8 cellular contexts compared by ENCODE assay signal in the genomic region with DNA sequence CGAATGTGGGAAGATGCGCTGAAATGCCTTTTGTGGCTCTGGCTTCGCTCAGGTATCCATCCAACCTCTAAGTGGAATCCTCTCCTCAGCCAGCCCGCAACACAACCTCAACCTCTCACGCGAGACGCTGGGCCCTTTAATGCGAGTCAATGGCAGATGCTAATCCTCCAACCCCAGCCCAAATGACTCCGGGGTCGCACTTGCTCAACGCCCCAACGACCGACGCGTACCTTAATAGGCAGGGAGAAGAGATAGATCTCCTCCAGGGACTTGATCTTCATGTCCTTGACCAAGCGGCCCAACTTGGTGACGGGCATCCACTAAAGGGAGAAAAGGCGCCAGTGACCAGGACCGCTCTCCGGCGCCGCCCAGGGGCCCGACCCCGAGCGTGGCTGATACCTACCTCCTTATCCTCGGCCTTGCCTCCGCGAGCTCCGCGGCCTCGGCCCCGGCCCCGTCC. TPM values are rescaled to one million over a fixed set of nuclear protein-coding genes. Genes with fewer than 3 reads are reported as not detected.
A peak's percentile ranks its signal among the peaks of the same experiment; 100 is the strongest.
DNase-seq lines count a peak whose midpoint lies in the region; ATAC-seq and TF ChIP-seq lines count a peak whose summit lies in the region.

No MANE protein-coding gene starts in this region.

- H3K4me3 ChIP-seq in A673 (ENCODE audit: low read depth, low read length, poor library complexity, severe bottlenecking) (peak overlapping the region; percentile 88), LNCaP clone FGC (ENCODE audit: low read depth, low read length) (peak overlapping the region; percentile 96), adrenal gland (peak overlapping the region in 3 of 4 donors; percentile 71 to 90 (median 72)), iPS-18c (ENCODE audit: insufficient read depth, low read depth, low read length) (peak overlapping the region; percentile 87)

- POLR2A ChIA-PET in A673 (lab: Charles Lee; ENCODE audit: low non-redundant PET) = interaction anchor here (0.7 kb wide), 2 partner anchors 20 to 496 kb away, joined by 9 to 17 read pairs; partner anchors contain the start of gene GFER

- 0 to 5% (median 3%) methylated on average over 15 to 33 of the region's 33 CpGs for WGBS in adrenal gland, 4 donors

- H3K36me3 ChIP-seq in A673 (ENCODE audit: insufficient read depth, low read length, poor library complexity, severe bottlenecking) (peaks cover 27% of the 10 kb centered on the region), adrenal gland (replicated peaks in 1 of 2) (peaks cover 0 to 23% of the 10 kb centered on the region in 2 donors)

- intact Hi-C loops in A673 (cut with micrococcal nuclease; ENCODE audit: unreplicated experiment) (no loop called here), adrenal gland (cut with DNase I) (no loop called here)

- no peaks in the 10 kb centered on the region for H3K9me3 ChIP-seq in A673 (ENCODE audit: low read depth, low read length, poor library complexity, severe bottlenecking)
- H3K9me3 ChIP-seq in adrenal gland (replicated peaks in 1 of 3) = no peaks in the 10 kb centered on the region
- peaks cover 2% of the 10 kb centered on the region for H3K9me3 ChIP-seq in iPS-18c (ENCODE audit: control insufficient read depth, insufficient read depth, low read length)

- DNase-seq in A673 (ENCODE audit: low spot score) = no peak
- DNase-seq in LNCaP clone FGC (ENCODE audit: low read depth) = no peak
- peak in 6 of 7 donors; percentile 38 to 83 (median 62) for DNase-seq in adrenal gland
- peak; percentile 44 for DNase-seq in stimulated activated CD8-positive, alpha-beta memory T cell treated with anti-CD3 and anti-CD28 coated beads, Interleukin-15, amount 100 ng/mL, for 24 hours (ENCODE audit: low read depth)

- peaks cover 20% of the 10 kb centered on the region for H3K4me1 ChIP-seq in A673 (ENCODE audit: insufficient read depth, low read length, poor library complexity, severe bottlenecking)
- H3K4me1 ChIP-seq in adrenal gland (replicated peaks in 1 of 2) = peaks cover 10 to 29% of the 10 kb centered on the region in 2 donors

- TF ChIP-seq POLR2A in adrenal gland (IDR thresholded peaks at IDR 0.05) = no peak

- peak overlapping the region; percentile 95 for H3K27ac ChIP-seq in A673 (ENCODE audit: low read depth, low read length, poor library complexity, severe bottlenecking)
- H3K27ac ChIP-seq in adrenal gland = peak overlapping the region; percentile 92 to 98 (median 95)

- CTCF ChIA-PET in A673 (lab: Charles Lee) = interaction anchor here (0.7 kb wide), 1 partner anchor 48 kb away, joined by 7 read pairs; no protein-coding TSS in a partner anchor

- TF ChIP-seq CTCF in A673 (conservative IDR thresholded peaks at IDR 0.05; ENCODE audit: low read depth, low read length) (0 out of 2 replicates have a peak, but pooled peaks have one; percentile 19), LNCaP clone FGC (IDR thresholded peaks at IDR 0.05; ENCODE audit: control insufficient read depth, extremely low read depth, insufficient read depth) (peak; percentile 28; the same call in 1 of the 2 replicates), adrenal gland (IDR thresholded peaks at IDR 0.05) (peak in 2 of 6 experiments; percentile 20 to 26)

- no TSS peak for BruUV-seq in A673 (replicated peaks; lab: Mats Ljungman, UMichigan)

- H3K27me3 ChIP-seq in A673 (replicated peaks; ENCODE audit: insufficient read depth, low read depth, low read length, poor library complexity) = no peaks in the 10 kb centered on the region
- H3K27me3 ChIP-seq in adrenal gland = no peaks in the 10 kb centered on the region

- ATAC-seq in GM18909 (IDR thresholded peaks at IDR 0.05; ENCODE audit: poor library complexity, unreplicated experiment) (peak; percentile 19), HG03342 (IDR thresholded peaks at IDR 0.05; ENCODE audit: unreplicated experiment) (no peak), HG03565 (IDR thresholded peaks at IDR 0.05; ENCODE audit: unreplicated experiment) (no peak)

RNA-seq across cellular contexts. Expression of gene RPS2, which starts 0.6 kb away (rescaled TPM):
- total RNA-seq in A673 (2021) (3,326 and 3,385 TPM in 2 replicates), adrenal gland (1,000 to 10,000 TPM; 1,192 to 2,338 (median 1,739) TPM)
- polyA plus RNA-seq in adrenal gland = 1,000 to 10,000 TPM; 1,045 to 4,016 (median 2,050) TPM

RNA-seq across cellular contexts. Expression of gene RNF151, which starts 2.6 kb away (rescaled TPM):
- not detected in 2 replicates for total RNA-seq in A673 (2021)
- total RNA-seq in adrenal gland = under 1 TPM in 1 of 8 donors, not detected in 7; 0.47 TPM
- polyA plus RNA-seq in adrenal gland = under 1 TPM in 2 of 3 donors, not detected in 1; 0.20 to 0.64 TPM

RNA-seq across cellular contexts. Expression of gene NDUFB10, which starts 4.7 kb away (rescaled TPM):
- total RNA-seq in A673 (2021) = 178 and 210 TPM in 2 replicates
- 100 to 1,000 TPM; 134 to 298 (median 175) TPM for total RNA-seq in adrenal gland
- polyA plus RNA-seq in adrenal gland = 100 to 1,000 TPM; 109 to 268 (median 213) TPM

RNA-seq across cellular contexts. Expression of gene TBL3, which starts 7.8 kb away (rescaled TPM):
- total RNA-seq in A673 (2021) (58.4 and 64.1 TPM in 2 replicates), adrenal gland (100 to 1,000 TPM in 1 of 8 donors, 10 to 100 TPM in 7; 22.3 to 137 (median 36.2) TPM)
- 100 to 1,000 TPM in 2 of 3 donors, 10 to 100 TPM in 1; 10.8 to 106 (median 105) TPM for polyA plus RNA-seq in adrenal gland

RNA-seq across cellular contexts. Expression of gene RPL3L, which starts 9.6 kb away (rescaled TPM):
- total RNA-seq in A673 (2021) (not detected in 2 replicates), adrenal gland (under 1 TPM in 1 of 8 donors, not detected in 7; 0.20 TPM)
- polyA plus RNA-seq in adrenal gland = under 1 TPM in 1 of 3 donors, not detected in 2; 0.07 TPM

Comparison
In these comparisons a context has a peak if more than half of its experiments do, and no peak if none do; other contexts are left out.
1. DNase-seq: peak in adrenal gland (6 of 7) and stimulated activated CD8-positive, alpha-beta memory T cell treated with anti-CD3 and anti-CD28 coated beads, Interleukin-15, amount 100 ng/mL, for 24 hours (single experiment); none in A673 (single experiment) and LNCaP clone FGC (single experiment).
2. Peak in every context shown above with its lines, with median percentiles within 50 percentile points of each other: H3K4me3 ChIP-seq.